In the genomic region with DNA sequence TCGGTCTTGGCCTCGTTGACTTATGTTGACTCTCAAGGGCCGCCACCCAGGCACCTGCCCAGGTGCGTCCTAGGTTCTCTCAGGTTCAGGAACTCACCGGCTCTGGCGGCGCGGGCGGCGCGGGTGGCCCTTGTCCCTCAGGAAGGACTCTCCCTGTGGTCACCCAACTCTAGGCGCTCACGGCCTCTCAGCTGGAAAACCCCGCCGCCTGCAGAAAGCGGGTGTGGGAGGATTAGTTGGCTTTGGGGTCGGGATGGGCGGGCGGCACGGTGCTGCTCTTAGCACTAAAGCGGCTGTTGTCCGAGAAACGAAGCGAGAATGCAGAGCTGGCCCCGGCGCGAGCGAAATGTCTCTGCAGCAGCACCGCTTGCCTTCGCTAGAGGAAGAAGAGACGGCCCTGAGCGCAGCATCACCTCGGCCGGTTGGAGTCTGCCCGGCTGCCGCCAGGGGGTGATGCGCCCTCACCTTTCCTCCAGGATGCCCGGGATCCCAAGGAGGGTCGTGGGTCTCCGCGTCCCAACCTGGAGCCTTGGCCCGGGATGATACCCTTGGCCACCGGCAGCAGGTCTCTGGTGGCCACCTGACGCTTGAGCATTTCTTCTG, we compare ENCODE assay signal across 8 cellular contexts. TPM values are rescaled to one million over a fixed set of nuclear protein-coding genes. Genes with fewer than 3 reads are reported as not detected.
DNase-seq lines count a peak whose midpoint lies in the region; ATAC-seq and TF ChIP-seq lines count a peak whose summit lies in the region.

No MANE protein-coding gene starts in this region.

- no peaks in the 10 kb centered on the region for H3K9me3 ChIP-seq in uterus

- H3K4me3 ChIP-seq in fibroblast of pulmonary artery (replicated peaks; ENCODE audit: low read depth, low read length), result no peak overlapping the region
- no peak overlapping the region for H3K4me3 ChIP-seq in uterus

- H3K36me3 Mint-ChIP-seq in natural killer cell, result no peaks in the 10 kb centered on the region

- TF ChIP-seq POLR2A in uterus (IDR thresholded peaks at IDR 0.05), result no peak

- DNase-seq in Daoy (ENCODE audit: low read depth) (peak; percentile 63), fibroblast of pulmonary artery (ENCODE audit: low read depth) (peak; percentile 26), natural killer cell (peak; percentile 37), uterus (peak; percentile 27 to 60), NCI-H1105 treated with DMSO at 0.1 percent for 48 hours (lab: John Stamatoyannopoulos, UW) (no peak), HK-2 (ENCODE audit: unreplicated experiment) (no peak)
- DNase-seq in activated CD8-positive, alpha-beta memory T cell treated with anti-CD3 and anti-CD28 coated beads for 24 hours, result peak; percentile 62

- H3K36me3 ChIP-seq in uterus, result no peaks in the 10 kb centered on the region

- H3K27ac Mint-ChIP-seq in natural killer cell, result no peak overlapping the region

- no peaks in the 10 kb centered on the region for H3K9me3 Mint-ChIP-seq in natural killer cell

- no peaks in the 10 kb centered on the region for H3K4me1 ChIP-seq in uterus

- peak overlapping the region; percentile 40 for H3K4me3 Mint-ChIP-seq in natural killer cell

- intact Hi-C loops in natural killer cell (cut with micrococcal nuclease), result no loop called here
- intact Hi-C loops in uterus (cut with DNase I; ENCODE audit: low total_unique reads), result no loop called here

- ATAC-seq in HG03521 (IDR thresholded peaks at IDR 0.05; ENCODE audit: unreplicated experiment) (peak; percentile 69), natural killer cell (peak; percentile 50 to 83 (median 80))

- H3K4me1 Mint-ChIP-seq in natural killer cell, result peaks cover 22 to 26% of the 10 kb centered on the region in 2 donors

- H3K27me3 ChIP-seq in uterus, result no peaks in the 10 kb centered on the region

- TF ChIP-seq CTCF in fibroblast of pulmonary artery (IDR thresholded peaks at IDR 0.05; ENCODE audit: low read length, missing control alignments), result peak; percentile 55
- peak; percentile 63 for TF ChIP-seq CTCF in natural killer cell (IDR thresholded peaks at IDR 0.05)
- peak; percentile 59 to 67 (median 60) for TF ChIP-seq CTCF in uterus (IDR thresholded peaks at IDR 0.05)

- peaks cover 8 to 15% of the 10 kb centered on the region in 2 donors for H3K27me3 Mint-ChIP-seq in natural killer cell (ENCODE audit: low read depth in 2 of 2)

- no peak overlapping the region for H3K27ac ChIP-seq in uterus

RNA-seq across cellular contexts. Expression of a gene that starts 8.1 kb away (rescaled TPM):
- total RNA-seq in Daoy (2014; rRNA removed; shearing (Covaris generic)), result 15.3 and 19.8 TPM in 2 replicates
- total RNA-seq in natural killer cell, result 10 to 100 TPM; 11.7 to 13.7 (median 12.5) TPM
- total RNA-seq in uterus, result 10 to 100 TPM in 3 of 4 donors, 1 to 10 TPM in 1; 6.8 to 32.0 (median 18.8) TPM

RNA-seq across cellular contexts. Expression of a gene that starts 44.9 kb away (rescaled TPM):
- 30.8 and 37.1 TPM in 2 replicates for total RNA-seq in Daoy (2014; rRNA removed; shearing (Covaris generic))
- 10 to 100 TPM; 14.2 to 19.7 (median 19.2) TPM for total RNA-seq in natural killer cell
- 10 to 100 TPM; 21.2 to 46.1 (median 33.8) TPM for total RNA-seq in uterus

Comparison
In these comparisons a context has a peak if more than half of its experiments do, and no peak if none do; other contexts are left out.
1. DNase-seq: peak in Daoy (single experiment), activated CD8-positive, alpha-beta memory T cell treated with anti-CD3 and anti-CD28 coated beads for 24 hours (single experiment), fibroblast of pulmonary artery (single experiment), natural killer cell (single experiment) and uterus (2 of 2); none in NCI-H1105 treated with DMSO at 0.1 percent for 48 hours (single experiment) and HK-2 (single experiment).
2. Peak in every context shown above with its lines, with median percentiles within 50 percentile points of each other: CTCF ChIP-seq.